12 cellular contexts compared by ENCODE assay signal in genomic region chr5:148607406-148607805, GRCh38. TPM values are rescaled to one million over a fixed set of nuclear protein-coding genes. Genes with fewer than 3 reads are reported as not detected.
"Had no signal": no experiment of that assay in that cellular context is flagged by ENCODE, and none has a peak within 500 bp of the region (broad histone marks: within the 10 kb centered on the region; RNA-seq: fewer than 3 reads in every experiment).

No MANE protein-coding gene starts in this region.

- DNase-seq: GM23248, GOT3, H7, H9, HCEC 1CT, HFFc6 had no signal

- H3K4me1 ChIP-seq: HAP-1 had no signal

- FAIRE-seq: H1, H54 had no signal

- H3K4me2 ChIP-seq: GM23338 had no signal

- H3K9me3 ChIP-seq: HAP-1 had no signal

- H3K27ac ChIP-seq: GM23248 had no signal

- H3K4me3 ChIP-seq: GM23248, GM23338, HAP-1 had no signal

- H2AFZ ChIP-seq: GM23248, GM23338 had no signal

- H3K9ac ChIP-seq: GM23248 had no signal

- ATAC-seq: GM23338, HCT116 had no signal

- H3K36me3 ChIP-seq: HAP-1 had no signal

RNA-seq across cellular contexts. Expression of gene HTR4, which starts 46.9 kb away (rescaled TPM):
- total RNA-seq: GM23248, H1, H4, H7, H9, HFFc6 had no signal
- polyA plus RNA-seq: GM23248, GM23338, H1 had no signal
